In the genomic region with DNA sequence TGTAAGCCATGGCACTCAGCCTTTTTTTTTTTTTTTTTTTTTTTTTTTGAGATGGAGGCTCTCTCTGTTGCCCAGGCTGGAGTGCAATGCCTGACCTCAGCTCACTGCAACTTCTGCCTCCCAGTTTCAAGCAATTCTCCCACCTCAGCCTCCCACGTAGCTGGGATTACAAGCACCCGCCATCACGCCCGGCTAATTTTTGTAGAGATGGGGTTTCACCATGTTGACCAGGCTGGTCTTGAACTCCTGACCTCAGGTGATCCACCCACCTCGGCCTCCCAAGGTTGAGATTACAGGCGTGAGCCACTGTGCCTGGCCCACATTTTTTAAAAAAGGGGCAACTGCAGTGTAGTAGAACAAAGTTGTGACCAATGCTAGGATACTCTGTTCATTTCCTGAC, we compare ENCODE assay signal across 4 cellular contexts. TPM values are rescaled to one million over a fixed set of nuclear protein-coding genes. Genes with fewer than 3 reads are reported as not detected.
"Had no signal": no experiment of that assay in that cellular context is flagged by ENCODE, and none has a peak within 500 bp of the region (broad histone marks: within the 10 kb centered on the region; RNA-seq: fewer than 3 reads in every experiment).

No MANE protein-coding gene starts in this region.

RNA-seq across cellular contexts. Expression of gene GP6, which starts 0.5 kb away (rescaled TPM):
- total RNA-seq: LHCN-M2, MCF 10A, RPMI7951, SJSA1 had no signal
